ENCODE assay signal across 1 cellular context in genomic region chr19:3198901-3199700, GRCh38.
A peak's percentile ranks its signal among the peaks of the same experiment; 100 is the strongest.
TF ChIP-seq lines count a peak whose summit lies in the region.

No MANE protein-coding gene starts in this region.

TF ChIP-seq in K562, 482 proteins besides CTCF, POLR2A, EP300 and RAD21:
- TF ChIP-seq ZNF431 (CRISPR knock-in tag; IDR thresholded peaks at IDR 0.05) (no peak), FIP1L1 (IDR thresholded peaks at IDR 0.05; ENCODE audit: low read depth, low read length, poor library complexity, severe bottlenecking) (peak; percentile 31), POLR2AphosphoS5 (IDR thresholded peaks at IDR 0.05; ENCODE audit: control insufficient read depth, insufficient read depth, low read depth, low read length) (peak; percentile 10; the same call in 1 of the 2 replicates), NCOA4 (IDR thresholded peaks at IDR 0.05; ENCODE audit: partially characterized antibody) (no peak), RBFOX2 (IDR thresholded peaks at IDR 0.05; ENCODE audit: low read depth, low read length) (peak; percentile 32; the same call in 1 of the 2 replicates), NFIC (IDR thresholded peaks at IDR 0.05) (peak; percentile 28; the same call in 1 of the 2 replicates), ZBTB33 (CRISPR knock-in tag; IDR thresholded peaks at IDR 0.05) (peak; percentile 96)
